ENCODE assay signal across 11 cellular contexts in the genomic region with DNA sequence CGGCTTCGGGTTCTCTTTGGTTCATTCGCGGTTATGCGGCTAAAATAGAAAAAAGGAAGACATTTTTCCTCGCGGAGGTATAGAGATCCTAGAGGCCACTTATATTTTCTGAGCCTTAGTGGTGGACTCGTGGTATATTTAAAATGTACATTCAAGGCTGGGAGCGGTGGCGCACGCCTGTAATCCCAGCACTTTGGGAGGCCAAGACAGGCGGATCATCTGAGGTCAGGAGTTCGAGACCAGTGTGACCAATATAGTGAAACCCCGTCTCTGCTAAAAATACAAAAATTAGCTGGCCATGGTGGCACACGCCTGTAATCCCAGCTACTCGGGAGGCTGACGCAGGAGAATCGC. TPM values are rescaled to one million over a fixed set of nuclear protein-coding genes. Genes with fewer than 3 reads are reported as not detected.
DNase-seq lines count a peak whose midpoint lies in the region; ATAC-seq and TF ChIP-seq lines count a peak whose summit lies in the region.
"Not testable (repeated sequence)": the region's sequence is repeated elsewhere in the genome, so short reads cannot be mapped to it uniquely, and the experiment has no call there.
"Had no signal": no experiment of that assay in that cellular context is flagged by ENCODE, and none has a peak within 500 bp of the region (broad histone marks: within the 10 kb centered on the region; RNA-seq: fewer than 3 reads in every experiment).

No MANE protein-coding gene starts in this region.

- POLR2A ChIA-PET in RWPE1 (lab: Yijun Ruan, JAX; ENCODE audit: low non-redundant PET): not testable (repeated sequence)

- in situ Hi-C loops in transverse colon (cut with MboI; ENCODE audit: low pct_ligation_motif_present in 1 of 4, low pct_unique_long_range_greater_than_20kb in 1 of 4, low sequenced_read_pairs in 3 of 4): not testable (repeated sequence)

- CTCF ChIA-PET in RWPE1 (lab: Yijun Ruan, JAX): not testable (repeated sequence)

- H3K27me3 ChIP-seq in lower lobe of right lung (ENCODE audit: low read depth); transverse colon: not testable (repeated sequence)

- 24% methylated on average over 18 of the region's 18 CpGs; no CpG with 5 or more reads in 1 of the 2 donors for WGBS in transverse colon (ENCODE audit: low coverage in 1 of 2), 2 donors

- not testable (repeated sequence) for TF ChIP-seq CTCF in AG09309 (IDR thresholded peaks at IDR 0.05; ENCODE audit: control insufficient read depth, insufficient read depth, low read depth, low read length, missing control alignments); RWPE1 (conservative IDR thresholded peaks at IDR 0.05; ENCODE audit: low read depth); cardiac fibroblast (IDR thresholded peaks at IDR 0.05; ENCODE audit: low read depth, low read length); fibroblast of villous mesenchyme (IDR thresholded peaks at IDR 0.05; ENCODE audit: insufficient read depth, low read depth, low read length); lower lobe of right lung (IDR thresholded peaks at IDR 0.05); retinal pigment epithelial cell (conservative IDR thresholded peaks at IDR 0.05; ENCODE audit: low read depth, low read length); transverse colon (IDR thresholded peaks at IDR 0.05)

- not testable (repeated sequence) for TF ChIP-seq POLR2A in transverse colon (IDR thresholded peaks at IDR 0.05)

- H3K4me1 ChIP-seq in lower lobe of right lung (peaks cover 20% of the 10 kb centered on the region), transverse colon (peaks cover 0 to 13% (median 10%) of the 10 kb centered on the region in 4 donors)

- H3K4me3 ChIP-seq in AG09309 (ENCODE audit: control insufficient read depth, low read depth, low read length) (peak overlapping the region; percentile 16), cardiac fibroblast (replicated peaks in 1 of 2; ENCODE audit: low read depth in 2 of 2, low read length in 2 of 2) (peak overlapping the region; percentile 8 to 26), fibroblast of villous mesenchyme (ENCODE audit: low read depth, low read length) (peak overlapping the region; percentile 39), lower lobe of right lung (peak overlapping the region; percentile 86), retinal pigment epithelial cell (ENCODE audit: low read length) (peak overlapping the region; percentile 26), transverse colon (peak overlapping the region in 3 of 4 donors; percentile 61 to 92 (median 70))

- intact Hi-C loops in lower lobe of right lung (cut with DNase I); transverse colon (cut with DNase I; ENCODE audit: low total_unique reads): not testable (repeated sequence)

- not testable (repeated sequence) for H3K9me3 ChIP-seq in lower lobe of right lung, transverse colon

- not testable (repeated sequence) for DNase-seq in AG09309 (ENCODE audit: low read depth); RWPE1 (ENCODE audit: low spot score); cardiac fibroblast (ENCODE audit: low read depth in 2 of 2); fibroblast of villous mesenchyme (ENCODE audit: low read depth); lower lobe of right lung; retinal pigment epithelial cell (ENCODE audit: low read depth); transverse colon

- peak overlapping the region; percentile 75 for H3K27ac ChIP-seq in RWPE1
- H3K27ac ChIP-seq in lower lobe of right lung: peak overlapping the region; percentile 82
- peak overlapping the region; percentile 70 to 82 (median 78) for H3K27ac ChIP-seq in transverse colon

- not testable (repeated sequence) for TF ChIP-seq EP300 in transverse colon (IDR thresholded peaks at IDR 0.05; ENCODE audit: low read depth)

- ATAC-seq in HG03342 (IDR thresholded peaks at IDR 0.05; ENCODE audit: unreplicated experiment): peak; percentile 2
- not testable (repeated sequence) for ATAC-seq in lower lobe of right lung

- H3K36me3 ChIP-seq in lower lobe of right lung (peaks cover 22% of the 10 kb centered on the region), transverse colon (peaks cover 0 to 16% (median 8%) of the 10 kb centered on the region in 4 donors)

RNA-seq across cellular contexts. Expression of a gene that starts 0.6 kb away (rescaled TPM):
- 51.4 and 57.3 TPM in 2 replicates for total RNA-seq in fibroblast of villous mesenchyme
- 47.0 TPM for total RNA-seq in lower lobe of right lung
- 10 to 100 TPM; 13.5 to 39.5 (median 30.6) TPM for total RNA-seq in transverse colon

RNA-seq across cellular contexts. Expression of a gene that starts 14.6 kb away (rescaled TPM):
- total RNA-seq in fibroblast of villous mesenchyme (3.9 and 7.4 TPM in 2 replicates), lower lobe of right lung (44.2 TPM), transverse colon (10 to 100 TPM; 16.5 to 63.8 (median 28.4) TPM)

RNA-seq across cellular contexts. Expression of a gene that starts 17.9 kb away (rescaled TPM):
- not detected in 2 replicates for total RNA-seq in fibroblast of villous mesenchyme
- total RNA-seq in lower lobe of right lung: 1.7 TPM
- 10 to 100 TPM in 1 of 4 donors, 1 to 10 TPM in 3; 5.6 to 24.2 (median 8.7) TPM for total RNA-seq in transverse colon
- total RNA-seq: glomerular endothelial cell, LHCN-M2 had no signal

RNA-seq across cellular contexts. Expression of a gene that starts 43.2 kb away (rescaled TPM):
- total RNA-seq in fibroblast of villous mesenchyme: 8.2 and 9.3 TPM in 2 replicates
- 3.1 TPM for total RNA-seq in lower lobe of right lung
- total RNA-seq in transverse colon: 10 to 100 TPM in 3 of 4 donors, 1 to 10 TPM in 1; 6.4 to 21.3 (median 15.7) TPM

RNA-seq across cellular contexts. Expression of a gene that starts 45.8 kb away (rescaled TPM):
- total RNA-seq in fibroblast of villous mesenchyme: under 0.01 TPM in 1 of 2 replicates, not detected in the other
- 14.8 TPM for total RNA-seq in lower lobe of right lung
- under 1 TPM in 2 of 4 donors, not detected in 2; 0.14 to 0.48 TPM for total RNA-seq in transverse colon
- total RNA-seq: activated T-helper 17 cell treated with anti-CD3 and anti-CD28 coated beads, Interleukin-2, amount 50 U/mL, for 72 hours; LHCN-M2 had no signal

Comparison
In these comparisons a context has a peak if more than half of its experiments do, and no peak if none do; other contexts are left out.
1. H3K4me3 ChIP-seq: peak in every context shown above with its lines; median percentile 86 in lower lobe of right lung; 70 in transverse colon; 39 in fibroblast of villous mesenchyme; 26 in retinal pigment epithelial cell; 17 in cardiac fibroblast; 16 in AG09309.